Comparison of ENCODE assay signal across 1 cellular context in genomic region chr17:45248132-45248936, GRCh38.
TF ChIP-seq lines count a peak whose summit lies in the region.

No MANE protein-coding gene starts in this region.

TF ChIP-seq in Ishikawa, 13 proteins besides CTCF, POLR2A, EP300 and RAD21 (continued from another document):
- TF ChIP-seq MAX (IDR thresholded peaks at IDR 0.05), result 0 out of 2 replicates have a peak, but pooled peaks have one; percentile 35
- no peak for TF ChIP-seq CEBPB (IDR thresholded peaks at IDR 0.05)
- TF ChIP-seq TAF1 (IDR thresholded peaks at IDR 0.05; ENCODE audit: low read depth), result peak; percentile 31; the same call in 1 of the 2 replicates
